1 cellular context compared by ENCODE assay signal in the genomic region with DNA sequence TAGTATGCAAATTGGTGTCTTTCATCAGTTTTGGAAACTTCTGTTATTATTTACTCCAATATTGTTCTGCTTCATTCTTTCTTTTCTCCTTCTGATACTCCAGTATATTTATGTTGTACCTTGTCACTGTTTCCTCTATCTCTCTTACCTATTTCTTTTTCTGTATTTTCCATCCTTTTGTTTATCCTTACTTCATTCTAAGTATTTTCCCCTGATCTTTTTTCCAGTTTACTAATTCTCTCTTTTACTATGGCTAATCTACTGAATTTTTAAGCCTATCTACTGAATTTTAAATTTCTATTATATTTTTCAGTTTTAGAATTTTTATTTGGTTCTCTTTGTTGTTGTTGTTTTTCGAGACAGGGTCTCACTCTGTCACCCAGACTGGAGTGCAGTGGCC.
TF ChIP-seq lines count a peak whose summit lies in the region.

No MANE protein-coding gene starts in this region.

TF ChIP-seq in IMR-90, 13 proteins besides CTCF, POLR2A, EP300 and RAD21:
- no peak for TF ChIP-seq CEBPB (IDR thresholded peaks at IDR 0.05; ENCODE audit: low read depth, low read length)
- TF ChIP-seq FOS (IDR thresholded peaks at IDR 0.05; ENCODE audit: low read depth, low read length), result no peak
- no peak for TF ChIP-seq MAFK (IDR thresholded peaks at IDR 0.05; ENCODE audit: low read depth, low read length)
- no peak for TF ChIP-seq MXI1 (IDR thresholded peaks at IDR 0.05; ENCODE audit: borderline replicate concordance, low read depth, low read length)
- TF ChIP-seq CHD1 (IDR thresholded peaks at IDR 0.05; ENCODE audit: low read depth, low read length), result no peak
- TF ChIP-seq, protein P1, sequence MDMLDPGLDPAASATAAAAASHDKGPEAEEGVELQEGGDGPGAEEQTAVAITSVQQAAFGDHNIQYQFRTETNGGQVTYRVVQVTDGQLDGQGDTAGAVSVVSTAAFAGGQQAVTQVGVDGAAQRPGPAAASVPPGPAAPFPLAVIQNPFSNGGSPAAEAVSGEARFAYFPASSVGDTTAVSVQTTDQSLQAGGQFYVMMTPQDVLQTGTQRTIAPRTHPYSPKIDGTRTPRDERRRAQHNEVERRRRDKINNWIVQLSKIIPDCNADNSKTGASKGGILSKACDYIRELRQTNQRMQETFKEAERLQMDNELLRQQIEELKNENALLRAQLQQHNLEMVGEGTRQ (IDR thresholded peaks at IDR 0.05; ENCODE audit: low read depth, low read length), result no peak
- TF ChIP-seq RCOR1 (IDR thresholded peaks at IDR 0.05; ENCODE audit: insufficient replicate concordance, low read length), result no peak
- TF ChIP-seq SMC3 (IDR thresholded peaks at IDR 0.05; ENCODE audit: low read depth, low read length), result no peak
TF ChIP-seq in IMR-90: peak in this region for 0.
